ENCODE assay signal across 21 cellular contexts in the genomic region with DNA sequence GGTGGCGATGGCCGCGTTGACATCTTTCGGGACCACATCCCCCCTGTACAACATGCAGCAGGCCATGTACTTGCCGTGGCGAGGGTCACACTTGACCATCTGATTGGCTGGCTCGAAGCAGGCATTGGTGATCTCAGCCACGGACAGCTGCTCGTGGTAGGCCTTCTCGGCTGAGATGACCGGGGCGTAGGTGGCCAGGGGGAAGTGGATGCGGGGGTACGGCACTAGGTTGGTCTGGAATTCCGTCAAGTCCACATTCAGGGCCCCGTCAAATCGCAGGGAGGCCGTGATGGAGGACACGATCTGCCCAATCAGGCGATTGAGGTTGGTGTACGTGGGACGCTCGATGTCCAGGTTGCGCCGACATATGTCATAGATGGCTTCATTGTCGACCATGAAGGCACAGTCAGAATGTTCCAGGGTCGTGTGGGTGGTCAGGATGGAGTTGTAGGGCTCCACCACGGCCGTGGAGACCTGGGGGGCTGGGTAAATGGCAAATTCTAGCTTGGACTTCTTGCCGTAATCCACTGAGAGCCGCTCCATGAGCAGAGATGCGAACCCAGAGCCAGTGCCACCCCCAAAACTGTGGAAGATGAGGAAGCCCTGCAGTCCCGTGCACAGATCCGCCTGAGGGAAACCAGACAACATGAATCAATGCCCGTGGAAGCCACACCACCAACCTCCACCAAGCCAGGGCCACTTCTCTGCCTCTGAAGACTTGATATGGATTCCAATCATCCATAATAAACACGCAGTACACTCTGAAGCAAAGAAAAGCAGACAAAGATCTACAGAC. TPM values are rescaled to one million over a fixed set of nuclear protein-coding genes. Genes with fewer than 3 reads are reported as not detected.
"Had no signal": no experiment of that assay in that cellular context is flagged by ENCODE, and none has a peak within 500 bp of the region (broad histone marks: within the 10 kb centered on the region; RNA-seq: fewer than 3 reads in every experiment).

No MANE protein-coding gene starts in this region.

RNA-seq across cellular contexts. Expression of gene TUBA3C, which starts 4.4 kb away (rescaled TPM):
- total RNA-seq: myocyte; naive thymus-derived CD8-positive, alpha-beta T cell; natural killer cell treated with Interleukin-12 subunit alpha and Interleukin-12 subunit beta and Interleukin-15 and Interleukin-18, amount 100 ng/mL, for 72 hours; neural crest cell; omental fat pad; osteocyte; pancreas; progenitor cell of endocrine pancreas; psoas muscle; renal cortical epithelial cell; right cardiac atrium; right lobe of liver; smooth muscle cell; stomach; subcutaneous adipose tissue; temporal lobe; tibial nerve; upper lobe of left lung; ureter; vagina had no signal
- polyA plus RNA-seq: pancreas, smooth muscle cell, thymus had no signal
